Comparison of ENCODE assay signal across 1 cellular context in the genomic region with DNA sequence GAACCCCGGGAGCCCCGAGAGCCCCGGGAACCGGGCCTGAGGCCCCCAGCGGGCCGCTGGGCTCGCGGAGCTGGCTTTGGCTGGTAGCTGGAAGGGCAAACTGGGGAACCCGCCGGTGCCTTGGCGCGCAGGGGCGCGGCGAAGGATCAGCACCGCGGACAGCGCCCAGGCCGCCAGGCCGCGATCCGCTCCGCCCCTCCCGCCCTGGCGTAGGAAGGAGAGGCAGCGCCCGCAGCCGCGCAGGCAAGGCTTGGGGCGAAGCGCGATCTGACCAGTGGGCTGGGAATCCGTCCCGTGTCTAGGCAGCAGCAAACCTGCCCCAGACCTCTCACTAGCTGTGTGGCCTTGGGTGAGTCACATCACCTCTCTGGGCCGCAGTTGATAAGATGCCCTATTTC.
TF ChIP-seq lines count a peak whose summit lies in the region.

No MANE protein-coding gene starts in this region.

TF ChIP-seq in HepG2, 621 proteins besides CTCF, POLR2A, EP300 and RAD21 (continued from another document and continues in another):
- TF ChIP-seq HNF4G (IDR thresholded peaks at IDR 0.05; ENCODE audit: borderline replicate concordance, low read depth, low read length), result no peak
- TF ChIP-seq HNF4G (CRISPR knock-in tag; IDR thresholded peaks at IDR 0.05; ENCODE audit: borderline replicate concordance, low read depth), result no peak
- no peak for TF ChIP-seq PRPF4 (IDR thresholded peaks at IDR 0.05; ENCODE audit: low read depth, low read length, poor library complexity, severe bottlenecking)
- peak; percentile 87 for TF ChIP-seq ZBTB2 (CRISPR knock-in tag; IDR thresholded peaks at IDR 0.05; ENCODE audit: low read depth)
- TF ChIP-seq, protein P1, sequence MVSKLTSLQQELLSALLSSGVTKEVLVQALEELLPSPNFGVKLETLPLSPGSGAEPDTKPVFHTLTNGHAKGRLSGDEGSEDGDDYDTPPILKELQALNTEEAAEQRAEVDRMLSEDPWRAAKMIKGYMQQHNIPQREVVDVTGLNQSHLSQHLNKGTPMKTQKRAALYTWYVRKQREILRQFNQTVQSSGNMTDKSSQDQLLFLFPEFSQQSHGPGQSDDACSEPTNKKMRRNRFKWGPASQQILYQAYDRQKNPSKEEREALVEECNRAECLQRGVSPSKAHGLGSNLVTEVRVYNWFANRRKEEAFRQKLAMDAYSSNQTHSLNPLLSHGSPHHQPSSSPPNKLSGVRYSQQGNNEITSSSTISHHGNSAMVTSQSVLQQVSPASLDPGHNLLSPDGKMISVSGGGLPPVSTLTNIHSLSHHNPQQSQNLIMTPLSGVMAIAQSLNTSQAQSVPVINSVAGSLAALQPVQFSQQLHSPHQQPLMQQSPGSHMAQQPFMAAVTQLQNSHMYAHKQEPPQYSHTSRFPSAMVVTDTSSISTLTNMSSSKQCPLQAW (CRISPR knock-in tag; IDR thresholded peaks at IDR 0.05), result 0 out of 2 replicates have a peak, but pooled peaks have one; percentile 49
- TF ChIP-seq ZBTB7A (CRISPR knock-in tag; IDR thresholded peaks at IDR 0.05), result peak; percentile 65
- peak; percentile 99 for TF ChIP-seq ZNF232 (CRISPR knock-in tag; IDR thresholded peaks at IDR 0.05; ENCODE audit: borderline replicate concordance)
- TF ChIP-seq POLR2AphosphoS5 (IDR thresholded peaks at IDR 0.05; ENCODE audit: low read depth, low read length), result no peak
- TF ChIP-seq ETV5 (CRISPR knock-in tag; IDR thresholded peaks at IDR 0.05; ENCODE audit: borderline replicate concordance), result peak; percentile 72
- TF ChIP-seq ZNF510 (CRISPR knock-in tag; IDR thresholded peaks at IDR 0.05; ENCODE audit: low read depth), result peak; percentile 84; the same call in 1 of the 2 replicates
- peak; percentile 72; the same call in 1 of the 2 replicates for TF ChIP-seq ZNF549 (CRISPR knock-in tag; IDR thresholded peaks at IDR 0.05)
- TF ChIP-seq CEBPG (CRISPR knock-in tag; IDR thresholded peaks at IDR 0.05), result 0 out of 2 replicates have a peak, but pooled peaks have one; percentile 7
- TF ChIP-seq ARNT (IDR thresholded peaks at IDR 0.05), result no peak
- TF ChIP-seq NONO (IDR thresholded peaks at IDR 0.05), result no peak
- peak; percentile 62; the same call in 1 of the 2 replicates for TF ChIP-seq NONO (CRISPR knock-in tag; conservative IDR thresholded peaks at IDR 0.05)
- TF ChIP-seq POLR2AphosphoS2 (IDR thresholded peaks at IDR 0.05; ENCODE audit: low read depth, low read length), result no peak
- TF ChIP-seq NAIF1 (CRISPR knock-in tag; IDR thresholded peaks at IDR 0.05; ENCODE audit: borderline replicate concordance), result peak; percentile 65; the same call in 1 of the 2 replicates
- TF ChIP-seq NFRKB (IDR thresholded peaks at IDR 0.05), result no peak
- TF ChIP-seq DMAP1 (CRISPR knock-in tag; IDR thresholded peaks at IDR 0.05), result no peak
- peak; percentile 72; the same call in 1 of the 2 replicates for TF ChIP-seq ZNF615 (CRISPR knock-in tag; IDR thresholded peaks at IDR 0.05; ENCODE audit: borderline replicate concordance)
- no peak for TF ChIP-seq ZNF619 (CRISPR knock-in tag; IDR thresholded peaks at IDR 0.05)
- TF ChIP-seq FOXA3 (CRISPR knock-in tag; IDR thresholded peaks at IDR 0.05), result peak; percentile 61; the same call in 1 of the 2 replicates
- TF ChIP-seq ZNF83 (CRISPR knock-in tag; IDR thresholded peaks at IDR 0.05; ENCODE audit: borderline replicate concordance), result peak; percentile 96
- peak; percentile 97 for TF ChIP-seq ZNF441 (CRISPR knock-in tag; IDR thresholded peaks at IDR 0.05; ENCODE audit: borderline replicate concordance)
- TF ChIP-seq DDIT3 (CRISPR knock-in tag; IDR thresholded peaks at IDR 0.05), result no peak
- peak; percentile 97 for TF ChIP-seq ZNF451 (CRISPR knock-in tag; IDR thresholded peaks at IDR 0.05)
- TF ChIP-seq, protein P2, sequence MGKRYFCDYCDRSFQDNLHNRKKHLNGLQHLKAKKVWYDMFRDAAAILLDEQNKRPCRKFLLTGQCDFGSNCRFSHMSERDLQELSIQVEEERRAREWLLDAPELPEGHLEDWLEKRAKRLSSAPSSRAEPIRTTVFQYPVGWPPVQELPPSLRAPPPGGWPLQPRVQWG (CRISPR knock-in tag; IDR thresholded peaks at IDR 0.05; ENCODE audit: borderline replicate concordance, low read depth), result no peak; the same call in 1 of the 2 replicates
- peak; percentile 96 for TF ChIP-seq KLF12 (CRISPR knock-in tag; IDR thresholded peaks at IDR 0.05; ENCODE audit: borderline replicate concordance)
- peak; percentile 98 for TF ChIP-seq MTERF4 (CRISPR knock-in tag; IDR thresholded peaks at IDR 0.05)
- peak; percentile 34; the same call in 1 of the 2 replicates for TF ChIP-seq ZNF432 (CRISPR knock-in tag; IDR thresholded peaks at IDR 0.05; ENCODE audit: borderline replicate concordance)
- no peak for TF ChIP-seq GATA4 (IDR thresholded peaks at IDR 0.05; ENCODE audit: borderline replicate concordance, low read depth)
- TF ChIP-seq, protein P3, sequence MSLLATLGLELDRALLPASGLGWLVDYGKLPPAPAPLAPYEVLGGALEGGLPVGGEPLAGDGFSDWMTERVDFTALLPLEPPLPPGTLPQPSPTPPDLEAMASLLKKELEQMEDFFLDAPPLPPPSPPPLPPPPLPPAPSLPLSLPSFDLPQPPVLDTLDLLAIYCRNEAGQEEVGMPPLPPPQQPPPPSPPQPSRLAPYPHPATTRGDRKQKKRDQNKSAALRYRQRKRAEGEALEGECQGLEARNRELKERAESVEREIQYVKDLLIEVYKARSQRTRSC (CRISPR knock-in tag; IDR thresholded peaks at IDR 0.05; ENCODE audit: low read depth), result peak; percentile 83; the same call in 1 of the 2 replicates
- peak; percentile 63; the same call in 1 of the 2 replicates for TF ChIP-seq JUND (CRISPR knock-in tag; IDR thresholded peaks at IDR 0.05)
- TF ChIP-seq FIP1L1 (IDR thresholded peaks at IDR 0.05; ENCODE audit: borderline replicate concordance, insufficient read depth, low read depth, low read length), result no peak
- peak; percentile 52; the same call in 1 of the 2 replicates for TF ChIP-seq ZNF577 (CRISPR knock-in tag; IDR thresholded peaks at IDR 0.05; ENCODE audit: borderline replicate concordance, low read depth)
- no peak for TF ChIP-seq HMG20B (CRISPR knock-in tag; conservative IDR thresholded peaks at IDR 0.05)
- peak; percentile 97 for TF ChIP-seq DZIP1 (CRISPR knock-in tag; IDR thresholded peaks at IDR 0.05)
- peak; percentile 97 for TF ChIP-seq ZNF230 (CRISPR knock-in tag; IDR thresholded peaks at IDR 0.05)
- peak; percentile 99 for TF ChIP-seq NFKB2 (CRISPR knock-in tag; IDR thresholded peaks at IDR 0.05; ENCODE audit: borderline replicate concordance)
- no peak for TF ChIP-seq TOE1 (CRISPR knock-in tag; IDR thresholded peaks at IDR 0.05)
- TF ChIP-seq MAF1 (CRISPR knock-in tag; IDR thresholded peaks at IDR 0.05; ENCODE audit: borderline replicate concordance), result peak; percentile 98
- peak; percentile 99 for TF ChIP-seq WIZ (CRISPR knock-in tag; IDR thresholded peaks at IDR 0.05)
- TF ChIP-seq HDAC6 (IDR thresholded peaks at IDR 0.05; ENCODE audit: low read depth, low read length), result no peak
- TF ChIP-seq NKX3-1 (CRISPR knock-in tag; IDR thresholded peaks at IDR 0.05), result peak; percentile 99
- peak; percentile 87 for TF ChIP-seq ZNF850 (CRISPR knock-in tag; conservative IDR thresholded peaks at IDR 0.05)
- no peak for TF ChIP-seq ZNF609 (CRISPR knock-in tag; IDR thresholded peaks at IDR 0.05; ENCODE audit: borderline replicate concordance)
- TF ChIP-seq SMAD9 (CRISPR knock-in tag; IDR thresholded peaks at IDR 0.05), result peak; percentile 95
- peak; percentile 87; the same call in 1 of the 2 replicates for TF ChIP-seq EED (CRISPR knock-in tag; IDR thresholded peaks at IDR 0.05)
- peak; percentile 85 for TF ChIP-seq SIX4 (CRISPR knock-in tag; IDR thresholded peaks at IDR 0.05)
- no peak for TF ChIP-seq ZZZ3 (CRISPR knock-in tag; IDR thresholded peaks at IDR 0.05; ENCODE audit: borderline replicate concordance)
- TF ChIP-seq MAX (IDR thresholded peaks at IDR 0.05), result peak; percentile 43; the same call in 1 of the 2 replicates
- no peak for TF ChIP-seq ZKSCAN1 (IDR thresholded peaks at IDR 0.05; ENCODE audit: low read length)
- TF ChIP-seq ELF4 (CRISPR knock-in tag; IDR thresholded peaks at IDR 0.05; ENCODE audit: borderline replicate concordance), result no peak
- TF ChIP-seq TEF (CRISPR knock-in tag; IDR thresholded peaks at IDR 0.05), result peak; percentile 98
- TF ChIP-seq SOX13 (IDR thresholded peaks at IDR 0.05), result no peak
- TF ChIP-seq SOX13 (CRISPR knock-in tag; conservative IDR thresholded peaks at IDR 0.05 in 1 of 2, IDR thresholded peaks at IDR 0.05 in 1 of 2), result peak in 1 of 2 experiments; percentile 69; a peak in 1 of 4 replicates
- TF ChIP-seq ZKSCAN8 (CRISPR knock-in tag; IDR thresholded peaks at IDR 0.05; ENCODE audit: borderline replicate concordance), result 0 out of 2 replicates have a peak, but pooled peaks have one; percentile 34
